ENCODE assay signal across 10 cellular contexts in the genomic region with DNA sequence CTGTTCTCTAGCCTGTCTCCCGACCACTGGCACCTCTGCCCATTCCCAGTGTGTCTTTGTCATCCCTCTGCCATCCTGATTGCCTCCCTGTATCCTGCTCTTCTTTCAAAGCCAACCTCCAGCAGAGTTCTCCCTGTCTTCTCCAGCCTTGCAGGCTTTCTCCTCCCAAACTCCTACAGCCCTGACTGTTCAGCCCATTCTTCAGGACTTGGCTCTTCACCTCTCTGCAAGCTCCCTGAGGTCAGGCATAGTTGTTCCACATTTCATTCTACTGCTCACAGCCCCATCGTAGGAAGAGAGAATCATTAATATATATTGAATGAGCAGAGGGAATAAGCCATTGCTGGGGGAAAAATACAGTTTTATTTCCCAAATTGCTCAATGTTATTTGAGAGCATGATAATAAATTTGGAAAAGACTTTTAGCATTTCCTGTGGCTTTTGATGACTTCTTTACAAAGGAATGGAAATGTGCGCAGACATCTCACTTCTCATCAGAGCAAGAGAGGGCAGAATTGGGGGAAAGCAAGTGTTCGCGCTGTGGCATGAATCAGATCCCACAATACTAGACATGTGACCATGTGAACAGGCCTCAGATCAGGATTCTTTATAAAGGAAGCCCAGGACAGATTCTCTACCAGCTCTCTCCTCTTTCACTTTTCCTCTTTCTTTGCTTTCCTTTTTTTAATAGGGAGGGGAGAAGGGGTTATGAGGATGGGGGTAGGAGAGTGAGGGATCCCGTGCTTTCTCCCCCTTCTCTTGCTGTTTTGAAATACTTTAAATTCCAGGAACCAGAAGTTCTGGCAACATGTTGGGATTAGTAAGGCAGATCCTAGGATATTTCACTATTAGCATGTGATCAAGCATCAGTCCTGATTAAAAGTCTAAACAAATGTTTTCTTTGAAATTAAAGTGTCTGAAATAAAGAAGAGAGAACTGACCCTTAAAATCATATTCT. TPM values are rescaled to one million over a fixed set of nuclear protein-coding genes. Genes with fewer than 3 reads are reported as not detected.
DNase-seq lines count a peak whose midpoint lies in the region; ATAC-seq, FAIRE-seq and TF ChIP-seq lines count a peak whose summit lies in the region.
"Had no signal": no experiment of that assay in that cellular context is flagged by ENCODE, and none has a peak within 500 bp of the region (broad histone marks: within the 10 kb centered on the region; RNA-seq: fewer than 3 reads in every experiment).

No MANE protein-coding gene starts in this region.

- H3K9me2 ChIP-seq in GM23248 (ENCODE audit: insufficient read depth), result no peaks in the 10 kb centered on the region

- H3K36me3 ChIP-seq in GM23248 (ENCODE audit: low read depth), result no peaks in the 10 kb centered on the region
- no peaks in the 10 kb centered on the region for H3K36me3 ChIP-seq in astrocyte (ENCODE audit: insufficient read depth, low read length)
- no peaks in the 10 kb centered on the region for H3K36me3 ChIP-seq in iPS-15b (ENCODE audit: control insufficient read depth, insufficient read depth, low read length)
- no peaks in the 10 kb centered on the region for H3K36me3 ChIP-seq in spleen

- peak overlapping the region; percentile 71 for H3K4me3 ChIP-seq in GM23248
- H3K4me3 ChIP-seq in astrocyte (ENCODE audit: insufficient read depth, low read depth, low read length), result peak overlapping the region; percentile 21
- peak overlapping the region; percentile 16 for H3K4me3 ChIP-seq in iPS-15b (ENCODE audit: low read depth, low read length)
- H3K4me3 ChIP-seq in spleen, result peak overlapping the region in 2 of 8 donors; percentile 11 to 42

- H3K27me3 ChIP-seq in GM23248 (replicated peaks; ENCODE audit: insufficient read depth) (no peaks in the 10 kb centered on the region), astrocyte (ENCODE audit: insufficient read depth, low read length) (no peaks in the 10 kb centered on the region), iPS-15b (ENCODE audit: control insufficient read depth, insufficient read depth, low read length) (peaks cover 8% of the 10 kb centered on the region), spleen (replicated peaks in 1 of 7) (no peaks in the 10 kb centered on the region)

- no peak for TF ChIP-seq POLR2A in spleen (IDR thresholded peaks at IDR 0.05)

- no peaks in the 10 kb centered on the region for H3K9me3 ChIP-seq in GM23248 (ENCODE audit: low read depth)
- no peaks in the 10 kb centered on the region for H3K9me3 ChIP-seq in astrocyte (ENCODE audit: insufficient read depth, low read depth, low read length)
- H3K9me3 ChIP-seq in iPS-15b (ENCODE audit: control insufficient read depth, insufficient read depth, low read length), result no peaks in the 10 kb centered on the region
- no peaks in the 10 kb centered on the region for H3K9me3 ChIP-seq in spleen

- H3K9ac ChIP-seq in GM23248 (peak overlapping the region; percentile 97), astrocyte (ENCODE audit: low read length) (peak overlapping the region; percentile 79), iPS-15b (ENCODE audit: low read depth, low read length) (no peak overlapping the region)

- no peaks in the 10 kb centered on the region for H4K20me1 ChIP-seq in GM23248 (ENCODE audit: insufficient read depth)
- H4K20me1 ChIP-seq in astrocyte (ENCODE audit: insufficient read depth, low read length), result no peaks in the 10 kb centered on the region

- peak overlapping the region; percentile 100 for H3K27ac ChIP-seq in GM23248
- peak overlapping the region; percentile 79 for H3K27ac ChIP-seq in astrocyte (ENCODE audit: low read depth, low read length)
- H3K27ac ChIP-seq in spleen, result peak overlapping the region; percentile 7 to 75 (median 70)

- H2AFZ ChIP-seq in GM23248, result no peak overlapping the region
- H2AFZ ChIP-seq in astrocyte (ENCODE audit: low read depth, low read length), result no peak overlapping the region

- no peaks in the 10 kb centered on the region for H3K9me3 Mint-ChIP-seq in astrocyte (ENCODE audit: unreplicated experiment)
- H3K9me3 Mint-ChIP-seq: activated naive CD4-positive, alpha-beta T cell treated with anti-CD3 and anti-CD28 coated beads, Interleukin-2, amount 50 U/mL, for 72 hours had no signal

- H3K4me3 Mint-ChIP-seq in astrocyte (ENCODE audit: unreplicated experiment), result peak overlapping the region; percentile 58

- intact Hi-C loops in spleen (cut with DNase I; ENCODE audit: low total_unique reads), result no loop called here

- no peak for FAIRE-seq in astrocyte (lab: Jason Lieb, UNC)
- FAIRE-seq: GM12891 had no signal

- no peak for ATAC-seq in GM21825 (IDR thresholded peaks at IDR 0.05; ENCODE audit: unreplicated experiment)
- ATAC-seq in GM18520 (IDR thresholded peaks at IDR 0.05; ENCODE audit: unreplicated experiment), result no peak
- ATAC-seq: activated naive CD4-positive, alpha-beta T cell treated with anti-CD3 and anti-CD28 coated beads, Interleukin-2, amount 50 U/mL, for 72 hours had no signal

- H3K4me1 Mint-ChIP-seq in astrocyte (ENCODE audit: low read depth, unreplicated experiment), result peaks cover 60% of the 10 kb centered on the region

- in situ Hi-C loops in GM23248 (cut with MboI), result no loop called here

- peak overlapping the region; percentile 93 for H3K4me2 ChIP-seq in GM23248 (ENCODE audit: unreplicated experiment)
- peak overlapping the region; percentile 80 for H3K4me2 ChIP-seq in astrocyte (ENCODE audit: low read length)

- H3K27me3 Mint-ChIP-seq in astrocyte (ENCODE audit: low read depth, unreplicated experiment), result peaks cover under 1% of the 10 kb centered on the region

- H3K79me2 ChIP-seq in GM23248 (ENCODE audit: insufficient read depth), result peaks cover 62% of the 10 kb centered on the region
- no peaks in the 10 kb centered on the region for H3K79me2 ChIP-seq in astrocyte (ENCODE audit: insufficient read depth, low read length)

- peaks cover 65% of the 10 kb centered on the region for H3F3A ChIP-seq in GM23248 (ENCODE audit: insufficient read depth)

- WGBS in GM23248 (ENCODE audit: low coverage in 1 of 2, low lambda C conversion rate in 2 of 2, missing lambda C conversion rate in 2 of 2), 2 experiments, result 11 to 16% methylated on average over 6 of the region's 6 CpGs
- WGBS in spleen, 5 donors, result 61 to 70% (median 66%) methylated on average over 6 of the region's 6 CpGs

- no peaks in the 10 kb centered on the region for H3K36me3 Mint-ChIP-seq in astrocyte (ENCODE audit: low read depth, unreplicated experiment)
- H3K36me3 Mint-ChIP-seq: activated naive CD4-positive, alpha-beta T cell treated with anti-CD3 and anti-CD28 coated beads, Interleukin-2, amount 50 U/mL, for 72 hours had no signal

- H3K27ac Mint-ChIP-seq in astrocyte (ENCODE audit: unreplicated experiment), result peak overlapping the region; percentile 99
- H3K27ac Mint-ChIP-seq: activated naive CD4-positive, alpha-beta T cell treated with anti-CD3 and anti-CD28 coated beads, Interleukin-2, amount 50 U/mL, for 72 hours had no signal

- TF ChIP-seq CTCF in astrocyte (IDR thresholded peaks at IDR 0.05; ENCODE audit: insufficient read depth, low read depth, low read length) (no peak), spleen (IDR thresholded peaks at IDR 0.05 in 8 of 11, conservative IDR thresholded peaks at IDR 0.05 in 3 of 11) (no peak)

- H3K4me1 ChIP-seq in GM23248 (ENCODE audit: insufficient read depth) (peaks cover 78% of the 10 kb centered on the region), astrocyte (ENCODE audit: insufficient read depth, low read length) (peaks cover 52% of the 10 kb centered on the region), iPS-15b (ENCODE audit: control insufficient read depth, insufficient read depth, low read length) (peaks cover 7% of the 10 kb centered on the region), spleen (peaks cover 5 to 95% (median 44%) of the 10 kb centered on the region in 6 donors)

- DNase-seq in GM23248 (peak; percentile 98), astrocyte (ENCODE audit: low read depth) (peak; percentile 97), spleen (no peak), NCI-H2196 treated with DMSO at 0.1 percent for 48 hours (lab: John Stamatoyannopoulos, UW; ENCODE audit: unreplicated experiment) (no peak), NCI-H1417 (lab: John Stamatoyannopoulos, UW) (no peak)

RNA-seq across cellular contexts. Expression of a gene that starts 37.5 kb away (rescaled TPM):
- total RNA-seq in GM23248 (2014; rRNA removed; shearing (Covaris generic)), result 66.3 and 73.8 TPM in 2 replicates
- 45.2 and 47.5 TPM in 2 replicates for polyA plus RNA-seq in GM23248 (2016; fragmentation: Nextera tagmentation; extraction: Ambion mirVana)
- total RNA-seq in astrocyte, result 42.8 and 42.9 TPM in 2 replicates
- total RNA-seq in spleen, result 100 to 1,000 TPM; 145 to 330 (median 233) TPM
- polyA plus RNA-seq in spleen, result 10 to 100 TPM; 30.5 to 58.1 (median 38.5) TPM

Comparison
In these comparisons a context has a peak if more than half of its experiments do, and no peak if none do; other contexts are left out.
1. DNase-seq: peak in GM23248 (single experiment) and astrocyte (single experiment); none in spleen (single experiment), NCI-H2196 treated with DMSO at 0.1 percent for 48 hours (single experiment) and NCI-H1417 (0 of 3).
2. Peak in every context shown above with its lines, with median percentiles within 50 percentile points of each other: H3K27ac ChIP-seq.